In genomic region chr21:44800103-44800502, GRCh38 we compare ENCODE assay signal across 8 cellular contexts. TPM values are rescaled to one million over a fixed set of nuclear protein-coding genes. Genes with fewer than 3 reads are reported as not detected.
DNase-seq lines count a peak whose midpoint lies in the region; ATAC-seq and TF ChIP-seq lines count a peak whose summit lies in the region.

No MANE protein-coding gene starts in this region.

- peaks cover 23 to 36% of the 10 kb centered on the region in 2 experiments for H3K4me1 Mint-ChIP-seq in H9
- H3K4me1 Mint-ChIP-seq in T-helper 1 cell treated with Interleukin-12 subunit alpha and Interleukin-12 subunit beta and Interleukin-4 antibody, amounts not matched to agents 30 μg/mL and 1 μg/mL, for 36 hours (ENCODE audit: low read depth) = peaks cover 41% of the 10 kb centered on the region

- no peak overlapping the region for H3K14ac ChIP-seq in H9 (ENCODE audit: insufficient read depth, low read length)

- H2AFZ ChIP-seq in H9 (ENCODE audit: low read length) = no peak overlapping the region

- H2BK20ac ChIP-seq in H9 (ENCODE audit: low read depth, low read length, poor library complexity, severe bottlenecking) = no peak overlapping the region

- H3K4me2 ChIP-seq in H9 (ENCODE audit: insufficient read depth, insufficient read length, low read length) = peak overlapping the region; percentile 48

- no peak overlapping the region for H3K27ac Mint-ChIP-seq in H9
- H3K27ac Mint-ChIP-seq in T-helper 1 cell treated with Interleukin-12 subunit alpha and Interleukin-12 subunit beta and Interleukin-4 antibody, amounts not matched to agents 30 μg/mL and 1 μg/mL, for 36 hours = no peak overlapping the region

- ATAC-seq in GM21576 (IDR thresholded peaks at IDR 0.05; ENCODE audit: unreplicated experiment) = no peak

- H3K9me3 ChIP-seq in H9 (ENCODE audit: control insufficient read depth, low read depth, low read length) (no peaks in the 10 kb centered on the region), spleen (no peaks in the 10 kb centered on the region)

- H4K20me1 ChIP-seq in H9 (ENCODE audit: control insufficient read depth, insufficient read depth, insufficient read length) = no peaks in the 10 kb centered on the region

- no peak overlapping the region for H3K23ac ChIP-seq in H9 (ENCODE audit: insufficient read length, low read depth, low read length)

- no peak overlapping the region for H3T11ph ChIP-seq in H9 (ENCODE audit: low read length)

- H2AK5ac ChIP-seq in H9 (ENCODE audit: insufficient read length, low read length) = no peak overlapping the region

- H3K4me3 Mint-ChIP-seq in H9 = peak overlapping the region; percentile 95 to 96
- peak overlapping the region; percentile 98 for H3K4me3 Mint-ChIP-seq in T-helper 1 cell treated with Interleukin-12 subunit alpha and Interleukin-12 subunit beta and Interleukin-4 antibody, amounts not matched to agents 30 μg/mL and 1 μg/mL, for 36 hours

- H3K27me3 ChIP-seq in H9 (ENCODE audit: insufficient read depth, low read length) = no peaks in the 10 kb centered on the region
- H3K27me3 ChIP-seq in spleen (replicated peaks in 1 of 7) = no peaks in the 10 kb centered on the region

- intact Hi-C loops in spleen (cut with DNase I; ENCODE audit: low total_unique reads) = loop anchor here (5.0 to 10.0 kb wide), 2 partner anchors 77 to 125 kb away; partner anchors contain the start of gene ITGB2

- no peak overlapping the region for H2BK120ac ChIP-seq in H9 (ENCODE audit: low read depth, low read length, poor library complexity, severe bottlenecking)

- no CpG with 5 or more reads among the region's 12 CpGs for WGBS in H9 (ENCODE audit: extremely low coverage, insufficient read length, low lambda C conversion rate)
- WGBS in spleen, 5 donors = 58 to 72% (median 65%) methylated on average over 12 of the region's 12 CpGs

- peaks cover 2% of the 10 kb centered on the region for H3K79me1 ChIP-seq in H9 (ENCODE audit: insufficient read depth, low read depth, low read length, poor library complexity, severe bottlenecking)

- no peak overlapping the region for H4K91ac ChIP-seq in H9 (ENCODE audit: insufficient read length, low read depth, low read length)

- peaks cover 13% of the 10 kb centered on the region for H3K23me2 ChIP-seq in H9 (ENCODE audit: insufficient read length, low read depth, low read length, poor library complexity, severe bottlenecking)

- no peak overlapping the region for H3K18ac ChIP-seq in H9 (ENCODE audit: insufficient read length, low read depth, low read length)

- peak; percentile 62 for TF ChIP-seq CTCF in H9 (conservative IDR thresholded peaks at IDR 0.05)
- TF ChIP-seq CTCF in fibroblast of mammary gland (conservative IDR thresholded peaks at IDR 0.05; ENCODE audit: control insufficient read depth, insufficient read depth, low read depth, low read length) = peak; percentile 57
- TF ChIP-seq CTCF in spleen (IDR thresholded peaks at IDR 0.05 in 8 of 11, conservative IDR thresholded peaks at IDR 0.05 in 3 of 11) = peak in 6 of 11 experiments; percentile 5 to 35 (median 31)

- no peak overlapping the region for H4K8ac ChIP-seq in H9 (replicated peaks; ENCODE audit: insufficient read length, low read depth, low read length)

- peak overlapping the region; percentile 75 for H3K4me3 ChIP-seq in fibroblast of mammary gland (ENCODE audit: control insufficient read depth, low read depth, low read length)
- peak overlapping the region in 5 of 8 donors; percentile 98 to 100 (median 100) for H3K4me3 ChIP-seq in spleen

- no peak overlapping the region for H2BK15ac ChIP-seq in H9 (ENCODE audit: low read depth, low read length)

- H3K4ac ChIP-seq in H9 (ENCODE audit: low read depth, low read length) = no peak overlapping the region

- DNase-seq in AG08395 (ENCODE audit: low spot score) (peak; percentile 40), H9 (no peak), fibroblast of mammary gland (ENCODE audit: low read depth) (peak; percentile 69), spleen (no peak), DMS 273 (lab: John Stamatoyannopoulos, UW; ENCODE audit: unreplicated experiment) (no peak), NCI-H774 (lab: John Stamatoyannopoulos, UW) (no peak)

- peaks cover 26 to 59% (median 44%) of the 10 kb centered on the region in 3 experiments for H3K36me3 Mint-ChIP-seq in H9 (ENCODE audit: insufficient read depth in 1 of 3, low read depth in 3 of 3)
- H3K36me3 Mint-ChIP-seq in T-helper 1 cell treated with Interleukin-12 subunit alpha and Interleukin-12 subunit beta and Interleukin-4 antibody, amounts not matched to agents 30 μg/mL and 1 μg/mL, for 36 hours (ENCODE audit: low read depth) = peaks cover 36% of the 10 kb centered on the region

- no peak overlapping the region for H3K9ac ChIP-seq in H9 (ENCODE audit: extremely low read depth, insufficient read length, low read length)

- peaks cover 19% of the 10 kb centered on the region; the same call in 1 of the 2 replicates for H3K79me2 ChIP-seq in H9 (ENCODE audit: insufficient read depth, low read length)

- no peaks in the 10 kb centered on the region for H3K4me1 ChIP-seq in H9 (ENCODE audit: insufficient read depth, low read length)
- H3K4me1 ChIP-seq in spleen = peaks cover 23 to 85% (median 41%) of the 10 kb centered on the region in 6 donors

- H2BK5ac ChIP-seq in H9 (ENCODE audit: insufficient read length, low read length) = no peak overlapping the region

- H3K36me3 ChIP-seq in spleen = peaks cover 0 to 63% (median 7%) of the 10 kb centered on the region in 6 donors

- no peak overlapping the region for H3K56ac ChIP-seq in H9 (ENCODE audit: insufficient read length, low read depth, low read length)

- no peak overlapping the region for H3K27ac ChIP-seq in H9 (ENCODE audit: insufficient read length, low read depth, low read length)
- H3K27ac ChIP-seq in spleen = no peak overlapping the region

- no peak overlapping the region for H4K5ac ChIP-seq in H9 (ENCODE audit: insufficient read length, low read depth, low read length)

- H3K9me3 Mint-ChIP-seq in H9 = no peaks in the 10 kb centered on the region
- H3K9me3 Mint-ChIP-seq in T-helper 1 cell treated with Interleukin-12 subunit alpha and Interleukin-12 subunit beta and Interleukin-4 antibody, amounts not matched to agents 30 μg/mL and 1 μg/mL, for 36 hours = no peaks in the 10 kb centered on the region

- H2BK12ac ChIP-seq in H9 (ENCODE audit: insufficient read length, low read depth, low read length) = no peak overlapping the region

- no peak for TF ChIP-seq POLR2A in spleen (IDR thresholded peaks at IDR 0.05)

- H3K27me3 Mint-ChIP-seq in H9 (ENCODE audit: low read depth) = no peaks in the 10 kb centered on the region
- H3K27me3 Mint-ChIP-seq in T-helper 1 cell treated with Interleukin-12 subunit alpha and Interleukin-12 subunit beta and Interleukin-4 antibody, amounts not matched to agents 30 μg/mL and 1 μg/mL, for 36 hours (ENCODE audit: low read depth) = no peaks in the 10 kb centered on the region

RNA-seq across cellular contexts. Expression of gene UBE2G2, which starts 1.5 kb away (rescaled TPM):
- total RNA-seq in H9 (2021) (106 and 121 TPM in 2 replicates), spleen (100 to 1,000 TPM in 3 of 7 donors, 10 to 100 TPM in 4; 81.1 to 125 (median 93.8) TPM)
- polyA plus RNA-seq in spleen = 10 to 100 TPM; 39.4 to 58.0 (median 46.9) TPM

RNA-seq across cellular contexts. Expression of gene SUMO3, which starts 17.8 kb away (rescaled TPM):
- total RNA-seq in H9 (2021) (82.9 and 85.7 TPM in 2 replicates), spleen (100 to 1,000 TPM in 1 of 7 donors, 10 to 100 TPM in 6; 62.2 to 101 (median 68.6) TPM)
- polyA plus RNA-seq in spleen = 10 to 100 TPM; 38.2 to 90.7 (median 57.9) TPM

Comparison
In these comparisons a context has a peak if more than half of its experiments do, and no peak if none do; other contexts are left out.
1. DNase-seq: peak in AG08395 (single experiment) and fibroblast of mammary gland (single experiment); none in H9 (single experiment), spleen (single experiment), DMS 273 (single experiment) and NCI-H774 (single experiment).
2. Peak in every context shown above with its lines, with median percentiles within 50 percentile points of each other: CTCF ChIP-seq.